Comparison of ENCODE assay signal across 8 cellular contexts in the genomic region with DNA sequence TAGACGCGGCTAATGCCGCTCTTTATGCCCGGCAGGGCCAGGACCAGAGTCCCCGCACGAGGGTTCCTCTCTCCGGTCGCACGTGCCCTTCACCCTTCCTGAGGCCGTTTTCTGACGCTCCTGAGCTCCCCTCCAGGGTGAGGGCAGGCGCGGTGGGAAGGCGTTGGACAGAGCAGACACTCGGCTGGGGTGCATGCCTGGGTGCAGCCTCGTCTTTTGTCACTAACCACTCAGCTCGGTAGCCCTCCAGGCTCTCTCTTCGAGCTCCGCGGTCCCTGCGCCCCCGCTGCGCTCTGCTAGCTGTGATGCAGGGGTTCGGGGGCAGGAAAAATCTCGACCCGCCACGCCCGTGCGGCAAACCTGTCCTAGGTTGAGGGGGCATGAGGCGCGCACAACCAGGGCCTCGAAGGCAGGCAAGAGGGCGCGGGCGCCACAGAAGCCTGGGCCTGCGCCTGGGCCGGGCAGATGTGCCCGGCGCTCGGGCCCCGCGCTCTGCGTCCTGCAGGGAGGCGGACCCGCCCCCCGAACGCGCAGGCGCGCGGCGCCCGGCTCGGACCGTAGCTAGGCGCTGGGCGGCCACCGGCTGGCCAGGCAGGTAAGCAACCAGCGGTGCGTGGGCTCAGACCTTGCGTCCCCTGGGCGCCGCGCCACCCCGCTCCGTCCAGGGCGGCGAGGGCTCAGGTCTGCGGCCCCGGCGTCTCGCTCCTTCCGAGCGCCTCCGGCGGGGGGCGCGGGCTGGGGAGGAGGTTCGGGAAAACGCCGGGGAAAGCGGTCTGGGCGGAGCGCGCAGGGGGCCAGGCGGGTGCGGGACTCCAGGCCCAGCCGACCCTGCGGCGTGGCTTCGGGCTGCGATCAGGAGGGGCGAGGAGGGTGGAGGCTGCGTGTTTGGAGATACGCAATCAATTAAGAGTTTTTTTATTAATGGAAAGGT. TPM values are rescaled to one million over a fixed set of nuclear protein-coding genes. Genes with fewer than 3 reads are reported as not detected.
DNase-seq lines count a peak whose midpoint lies in the region; ATAC-seq and TF ChIP-seq lines count a peak whose summit lies in the region.

A gene (plus strand): TSS at position 548 of the 931 bp plus-strand sequence. CDS start 5,807 bp downstream, outside the sequence.

- no peak for ATAC-seq in HG03354 (IDR thresholded peaks at IDR 0.05; ENCODE audit: poor library complexity, severe bottlenecking, unreplicated experiment)

- peak; percentile 84 for DNase-seq in DMS 273 (lab: John Stamatoyannopoulos, UW; ENCODE audit: unreplicated experiment)
- DNase-seq in DMS 273 treated with DMSO at 0.1 percent for 48 hours (lab: John Stamatoyannopoulos, UW): no peak
- DNase-seq in NCI-H226: peak; percentile 33
- DNase-seq in astrocyte of the cerebellum (ENCODE audit: low read depth): no peak
- DNase-seq in hepatic stellate cell (ENCODE audit: low spot score): peak; percentile 74
- DNase-seq in renal cortical epithelial cell (ENCODE audit: low read depth): peak; percentile 16
- DNase-seq in DMS153 (lab: John Stamatoyannopoulos, UW): no peak

- TF ChIP-seq CTCF in astrocyte of the cerebellum (IDR thresholded peaks at IDR 0.05; ENCODE audit: low read depth, low read length, missing control alignments): no peak

- in situ Hi-C loops in astrocyte of the cerebellum (cut with HindIII; ENCODE audit: low sequenced_read_pairs): no loop called here

- H3K4me3 ChIP-seq in astrocyte of the cerebellum (ENCODE audit: low read depth, low read length): peak within 1 kb of the TSS; percentile 55

RNA-seq across cellular contexts. Expression of the gene that starts here (rescaled TPM):
- total RNA-seq in renal cortical epithelial cell: 3.3 and 10.9 TPM in 2 replicates

Comparison
In these comparisons a context has a peak if more than half of its experiments do, and no peak if none do; other contexts are left out.
1. DNase-seq: peak in DMS 273 (single experiment), NCI-H226 (single experiment), hepatic stellate cell (single experiment) and renal cortical epithelial cell (single experiment); none in DMS 273 treated with DMSO at 0.1 percent for 48 hours (single experiment), astrocyte of the cerebellum (single experiment) and DMS153 (single experiment).